Comparison of ENCODE assay signal across 2 cellular contexts in genomic region chr1:32907435-32907834, GRCh38.
TF ChIP-seq lines count a peak whose summit lies in the region.

No MANE protein-coding gene starts in this region.

TF ChIP-seq in GM12891, 5 proteins besides CTCF, POLR2A, EP300 and RAD21:
- TF ChIP-seq PAX5 (IDR thresholded peaks at IDR 0.05; ENCODE audit: insufficient read depth, low read length, severe bottlenecking): no peak
- TF ChIP-seq SPI1 (IDR thresholded peaks at IDR 0.05; ENCODE audit: low read depth, low read length): peak; percentile 41
- TF ChIP-seq POU2F2 (IDR thresholded peaks at IDR 0.05; ENCODE audit: low read depth, low read length): no peak

TF ChIP-seq in endothelial cell of umbilical vein, 7 proteins besides CTCF, POLR2A, EP300 and RAD21:
- TF ChIP-seq POLR2AphosphoS5 (IDR thresholded peaks at IDR 0.05; ENCODE audit: insufficient read depth, low read depth, low read length): no peak
- no peak for TF ChIP-seq JUN (IDR thresholded peaks at IDR 0.05; ENCODE audit: borderline replicate concordance, insufficient read depth, insufficient read length, low read depth)
- no peak for TF ChIP-seq EZH2 (IDR thresholded peaks at IDR 0.05; ENCODE audit: borderline replicate concordance, low read depth, low read length, severe bottlenecking)
- TF ChIP-seq MYC (IDR thresholded peaks at IDR 0.05; ENCODE audit: low read depth, low read length): no peak
- no peak for TF ChIP-seq MAX (IDR thresholded peaks at IDR 0.05; ENCODE audit: insufficient read depth, insufficient read length)
- no peak for TF ChIP-seq FOS (IDR thresholded peaks at IDR 0.05; ENCODE audit: borderline replicate concordance, insufficient read depth, low read length)
- no peak for TF ChIP-seq GATA2 (IDR thresholded peaks at IDR 0.05; ENCODE audit: insufficient read depth, insufficient read length, low read depth, low read length)
